Comparison of ENCODE assay signal across 7 cellular contexts in the genomic region with DNA sequence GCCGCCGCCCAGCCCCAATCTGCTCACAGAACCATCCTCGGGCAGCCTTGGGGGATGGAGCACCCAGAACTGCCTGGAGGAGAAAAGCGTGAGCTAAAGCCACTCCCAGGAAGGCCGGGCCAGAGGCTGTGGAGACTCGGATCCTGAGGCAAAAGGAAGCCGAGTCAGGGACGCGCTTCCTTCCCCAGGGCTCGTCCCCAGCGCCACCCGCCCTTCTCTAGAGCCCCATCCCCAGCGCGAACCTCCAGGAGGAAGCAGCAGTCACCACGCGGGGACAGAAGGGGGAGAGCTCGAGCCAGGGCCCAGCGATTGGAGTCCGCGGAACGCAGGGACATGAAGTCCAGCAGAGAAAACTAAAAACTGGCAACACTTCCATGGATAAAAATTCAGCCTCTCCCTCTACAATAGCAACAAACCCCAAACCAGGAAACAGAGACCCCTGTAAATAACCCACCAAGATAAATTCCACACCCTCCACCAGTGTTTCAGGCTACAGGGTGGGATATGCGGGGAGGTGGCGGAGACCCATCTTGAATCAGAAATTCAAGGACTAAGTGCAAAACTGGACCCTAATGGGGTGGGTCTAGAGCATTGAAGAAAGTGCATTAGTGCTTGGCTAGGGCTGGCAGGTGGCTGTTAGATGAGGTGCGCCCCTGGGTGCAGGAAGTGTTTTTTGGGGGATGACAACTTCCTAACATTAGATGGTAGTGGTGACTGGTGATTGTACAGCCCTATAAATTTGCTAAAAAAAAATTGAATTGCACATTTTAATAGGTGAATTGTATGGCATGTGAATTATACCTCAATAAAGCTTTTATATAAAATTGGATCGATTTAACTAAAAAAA.
DNase-seq lines count a peak whose midpoint lies in the region; ATAC-seq and TF ChIP-seq lines count a peak whose summit lies in the region.

No MANE protein-coding gene starts in this region.

- no peak for ATAC-seq in HG03460 (IDR thresholded peaks at IDR 0.05; ENCODE audit: unreplicated experiment)

- in situ Hi-C loops in ACHN (cut with HindIII; ENCODE audit: low pct_ligation_motif_present, low pct_unique_long_range_greater_than_20kb, low sequenced_read_pairs) = no loop called here

- TF ChIP-seq CTCF in GM12872 (IDR thresholded peaks at IDR 0.05; ENCODE audit: insufficient read depth, low read depth, low read length) = peak; percentile 61

- DNase-seq in NCI-H526 (lab: John Stamatoyannopoulos, UW) (peak; percentile 37 to 90), astrocyte of the hippocampus (ENCODE audit: low read depth, low spot score) (peak; percentile 87), hypothalamus (lab: John Stamatoyannopoulos, UW) (peak in 37 of 51 donors; percentile 3 to 60 (median 31)), pulmonary artery endothelial cell (ENCODE audit: low read depth, low spot score) (peak; percentile 55), ACHN (no peak)
